In the genomic region with DNA sequence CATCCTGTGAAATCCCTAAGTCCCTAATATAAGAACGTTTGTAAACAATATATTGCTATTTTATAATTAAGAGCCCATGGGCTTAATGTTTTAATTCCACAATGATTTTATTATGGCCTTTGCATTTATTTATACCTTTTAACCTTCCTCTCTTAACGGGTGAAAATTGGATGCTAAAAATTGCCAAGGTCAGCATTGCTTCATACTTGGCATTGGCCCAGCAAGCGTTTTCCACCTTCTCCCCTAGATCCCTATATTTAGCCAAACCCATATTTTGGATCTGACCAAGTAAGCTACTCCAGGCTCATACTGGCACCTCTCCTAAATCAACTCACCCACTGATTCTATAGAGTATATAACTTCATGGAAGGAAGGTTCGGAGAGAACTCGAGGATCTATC, we compare ENCODE assay signal across 25 cellular contexts.
DNase-seq lines count a peak whose midpoint lies in the region; ATAC-seq, FAIRE-seq and TF ChIP-seq lines count a peak whose summit lies in the region.
"Had no signal": no experiment of that assay in that cellular context is flagged by ENCODE, and none has a peak within 500 bp of the region (broad histone marks: within the 10 kb centered on the region; RNA-seq: fewer than 3 reads in every experiment).

No MANE protein-coding gene starts in this region.

- H3K9ac ChIP-seq in HepG2 (ENCODE audit: insufficient read depth, low read depth, low read length): no peak overlapping the region
- H3K9ac ChIP-seq: BLaER1 treated with 17β-estradiol and CSF1 and Interleukin-3, amounts not matched to agents 10 nM and 100 nM had no signal

- FAIRE-seq in HepG2 (lab: Jason Lieb, UNC): no peak
- FAIRE-seq: A204.1, D721Med, GM12878, H54 had no signal

- TF ChIP-seq POLR2A in HepG2 (IDR thresholded peaks at IDR 0.05; ENCODE audit: insufficient read depth in 1 of 2, low read depth in 2 of 2, low read length in 2 of 2): no peak
- no peak for TF ChIP-seq POLR2A in right lobe of liver (IDR thresholded peaks at IDR 0.05)

- no peak for TF ChIP-seq EP300 in HepG2 (IDR thresholded peaks at IDR 0.05; ENCODE audit: low read depth in 2 of 2, low read length in 2 of 2)
- TF ChIP-seq EP300 in HepG2 (CRISPR knock-in tag; IDR thresholded peaks at IDR 0.05; ENCODE audit: borderline replicate concordance): no peak

- no peak overlapping the region for H3K4me2 ChIP-seq in HepG2 (ENCODE audit: low read depth, low read length)
- H3K4me2 ChIP-seq: BLaER1 treated with 17β-estradiol and CSF1 and Interleukin-3, amounts not matched to agents 10 nM and 100 nM had no signal

- CTCF ChIA-PET in HepG2 (lab: Yijun Ruan, JAX; ENCODE audit: low intra/inter-chr PET ratio, low total read pairs): no interaction called here
- CTCF ChIA-PET in activated CD4-positive, alpha-beta T cell treated with anti-CD3 and anti-CD28 coated beads for 36 hours (lab: Charles Lee): no interaction called here

- no peak overlapping the region for H2AFZ ChIP-seq in HepG2 (ENCODE audit: low read length)

- BruUV-seq in HepG2 (replicated peaks; lab: Mats Ljungman, UMichigan): no TSS peak

- no peaks in the 10 kb centered on the region for H3K9me3 Mint-ChIP-seq in activated CD4-positive, alpha-beta T cell treated with anti-CD3 and anti-CD28 coated beads for 36 hours (ENCODE audit: low read depth)
- H3K9me3 Mint-ChIP-seq: HFFc6 had no signal

- in situ Hi-C loops in HepG2 (cut with HindIII; ENCODE audit: extremely low pct_ligation_motif_present, low pct_unique_long_range_greater_than_20kb): no loop called here

- ATAC-seq in HepG2 (no peak), right lobe of liver (no peak), GM18517 (IDR thresholded peaks at IDR 0.05; ENCODE audit: unreplicated experiment) (no peak)
- no peak for ATAC-seq in activated CD4-positive, alpha-beta T cell treated with anti-CD3 and anti-CD28 coated beads for 36 hours
- ATAC-seq: GM12878 had no signal

- H3K9me3 ChIP-seq in HepG2 (ENCODE audit: low read length) (no peaks in the 10 kb centered on the region), right lobe of liver (no peaks in the 10 kb centered on the region), tibial artery (no peaks in the 10 kb centered on the region)
- H3K9me3 ChIP-seq: BE2C had no signal

- H3K4me3 ChIP-seq in HepG2 (replicated peaks in 1 of 3; ENCODE audit: insufficient read depth in 1 of 3, low read depth in 2 of 3, low read length in 3 of 3) (no peak overlapping the region), right lobe of liver (no peak overlapping the region), fibroblast of the aortic adventitia (ENCODE audit: low read depth, low read length) (no peak overlapping the region), tibial artery (no peak overlapping the region)
- H3K4me3 ChIP-seq: BLaER1 treated with 17β-estradiol and CSF1 and Interleukin-3, amounts not matched to agents 10 nM and 100 nM; GM12878; HAP-1 had no signal

- no peak overlapping the region for H3K27ac Mint-ChIP-seq in activated CD4-positive, alpha-beta T cell treated with anti-CD3 and anti-CD28 coated beads for 36 hours
- H3K27ac Mint-ChIP-seq: CD14-positive monocyte; CD4-positive, alpha-beta T cell; CD8-positive, alpha-beta memory T cell; HFFc6 had no signal

- H3K27me3 ChIP-seq in HepG2 (ENCODE audit: control insufficient read depth in 1 of 2, insufficient read depth in 2 of 2, low read length in 2 of 2) (no peaks in the 10 kb centered on the region), right lobe of liver (no peaks in the 10 kb centered on the region), tibial artery (no peaks in the 10 kb centered on the region)
- H3K27me3 ChIP-seq: BE2C; BLaER1 treated with 17β-estradiol and CSF1 and Interleukin-3, amounts not matched to agents 10 nM and 100 nM had no signal

- peaks cover 3% of the 10 kb centered on the region for H3K27me3 Mint-ChIP-seq in activated CD4-positive, alpha-beta T cell treated with anti-CD3 and anti-CD28 coated beads for 36 hours
- H3K27me3 Mint-ChIP-seq: CD4-positive, alpha-beta T cell had no signal

- H3K4me3 Mint-ChIP-seq in activated CD4-positive, alpha-beta T cell treated with anti-CD3 and anti-CD28 coated beads for 36 hours: no peak overlapping the region
- H3K4me3 Mint-ChIP-seq: CD14-positive monocyte; CD4-positive, alpha-beta T cell; CD8-positive, alpha-beta memory T cell; HFFc6 had no signal

- DNase-seq in HepG2 (ENCODE audit: low spot score) (no peak), right lobe of liver (no peak), fibroblast of the aortic adventitia (ENCODE audit: low read depth) (peak; percentile 27), tibial artery (no peak)
- DNase-seq in activated CD4-positive, alpha-beta T cell treated with anti-CD3 and anti-CD28 coated beads for 36 hours: no peak
- DNase-seq: ACHN; AML-193; BE2C; CD4-positive, alpha-beta T cell; CD8-positive, alpha-beta memory T cell; DMS 273 treated with DMSO at 0.1 percent for 48 hours; DMS79; EL; GDM1; GOT3; HFFc6 had no signal

- intact Hi-C loops in HepG2 (cut with micrococcal nuclease; ENCODE audit: unreplicated experiment) (no loop called here), right lobe of liver (cut with DNase I) (no loop called here), tibial artery (cut with DNase I; ENCODE audit: low total_unique reads) (no loop called here)
- intact Hi-C loops in activated CD4-positive, alpha-beta T cell treated with anti-CD3 and anti-CD28 coated beads for 36 hours (cut with DNase I, micrococcal nuclease): no loop called here

- no peaks in the 10 kb centered on the region for H4K20me1 ChIP-seq in HepG2 (ENCODE audit: insufficient read depth, low read length)
- H4K20me1 ChIP-seq: BLaER1 treated with 17β-estradiol and CSF1 and Interleukin-3, amounts not matched to agents 10 nM and 100 nM had no signal

- H3K4me1 ChIP-seq in HepG2 (ENCODE audit: insufficient read depth, low read length): peaks cover 25% of the 10 kb centered on the region
- no peaks in the 10 kb centered on the region for H3K4me1 ChIP-seq in right lobe of liver
- H3K4me1 ChIP-seq in tibial artery: peaks cover 0 to 27% (median 3%) of the 10 kb centered on the region in 4 donors
- H3K4me1 ChIP-seq: BE2C; BLaER1 treated with 17β-estradiol and CSF1 and Interleukin-3, amounts not matched to agents 10 nM and 100 nM; HAP-1 had no signal

- TF ChIP-seq CTCF in HepG2 (CRISPR knock-in tag; IDR thresholded peaks at IDR 0.05): no peak
- no peak for TF ChIP-seq CTCF in right lobe of liver (IDR thresholded peaks at IDR 0.05)
- no peak for TF ChIP-seq CTCF in fibroblast of the aortic adventitia (IDR thresholded peaks at IDR 0.05; ENCODE audit: insufficient read depth, low read length)
- TF ChIP-seq CTCF in tibial artery (IDR thresholded peaks at IDR 0.05): no peak

- TF ChIP-seq RAD21 in HepG2 (CRISPR knock-in tag; IDR thresholded peaks at IDR 0.05): no peak

- no peaks in the 10 kb centered on the region for H3K79me2 ChIP-seq in HepG2 (ENCODE audit: insufficient read depth, low read length)

- no peak overlapping the region for H3K27ac ChIP-seq in HepG2 (ENCODE audit: extremely low read length, insufficient read depth, low read length)
- H3K27ac ChIP-seq in right lobe of liver: no peak overlapping the region
- H3K27ac ChIP-seq in tibial artery: peak overlapping the region; percentile 66 to 69
- H3K27ac ChIP-seq: 22Rv1; BLaER1 treated with 17β-estradiol and CSF1 and Interleukin-3, amounts not matched to agents 10 nM and 100 nM had no signal

- WGBS in HepG2 (ENCODE audit: low lambda C conversion rate): 47% methylated on average over 5 of the region's 5 CpGs
- 51% methylated on average over 5 of the region's 5 CpGs for WGBS in right lobe of liver (ENCODE audit: insufficient coverage, low coverage, low lambda C conversion rate, missing lambda C conversion rate)

- POLR2A ChIA-PET in HepG2 (lab: Yijun Ruan, JAX): no interaction called here
- POLR2A ChIA-PET in activated CD4-positive, alpha-beta T cell treated with anti-CD3 and anti-CD28 coated beads for 36 hours (lab: Charles Lee): no interaction called here

- H3K36me3 ChIP-seq in HepG2 (replicated peaks in 1 of 2; ENCODE audit: control insufficient read depth in 1 of 2, insufficient read depth in 2 of 2, low read length in 2 of 2) (no peaks in the 10 kb centered on the region), right lobe of liver (no peaks in the 10 kb centered on the region), tibial artery (no peaks in the 10 kb centered on the region)
- H3K36me3 ChIP-seq: BE2C; BLaER1 treated with 17β-estradiol and CSF1 and Interleukin-3, amounts not matched to agents 10 nM and 100 nM; HAP-1 had no signal

- no peaks in the 10 kb centered on the region for H3K36me3 Mint-ChIP-seq in activated CD4-positive, alpha-beta T cell treated with anti-CD3 and anti-CD28 coated beads for 36 hours (ENCODE audit: low read depth)
- H3K36me3 Mint-ChIP-seq: CD14-positive monocyte had no signal

- H3K4me1 Mint-ChIP-seq in activated CD4-positive, alpha-beta T cell treated with anti-CD3 and anti-CD28 coated beads for 36 hours: no peaks in the 10 kb centered on the region
- H3K4me1 Mint-ChIP-seq: CD14-positive monocyte; CD8-positive, alpha-beta memory T cell had no signal

TF ChIP-seq in HepG2, 621 proteins besides CTCF, POLR2A, EP300 and RAD21:
- TF ChIP-seq MAFF (IDR thresholded peaks at IDR 0.05; ENCODE audit: low read depth, low read length): peak; percentile 69
- no peak for TF ChIP-seq NPAS2 (CRISPR knock-in tag; IDR thresholded peaks at IDR 0.05; ENCODE audit: borderline replicate concordance)
- peak; percentile 60 to 84 for TF ChIP-seq MAFK (conservative IDR thresholded peaks at IDR 0.05 in 1 of 2, IDR thresholded peaks at IDR 0.05 in 1 of 2; ENCODE audit: low read length in 2 of 2)

Comparison
In these comparisons a context has a peak if more than half of its experiments do, and no peak if none do; other contexts are left out.
1. H3K27ac ChIP-seq: peak in tibial artery (2 of 2); none in HepG2 (single experiment) and right lobe of liver (0 of 3).